28 cellular contexts compared by ENCODE assay signal in genomic region chr2:57093020-57093419, GRCh38.
"Had no signal": no experiment of that assay in that cellular context is flagged by ENCODE, and none has a peak within 500 bp of the region (broad histone marks: within the 10 kb centered on the region; RNA-seq: fewer than 3 reads in every experiment).

No MANE protein-coding gene starts in this region.

- H3K4me3 ChIP-seq: stomach, suprapubic skin, testis, thoracic aorta, thyroid gland, tibial artery, tibial nerve, transverse colon, upper lobe of left lung, upper lobe of right lung, uterus, vagina had no signal

- H3K4me1 ChIP-seq: stomach, suprapubic skin, testis, thyroid gland, tibial artery, tibial nerve, transverse colon, upper lobe of left lung, upper lobe of right lung, uterus, vagina had no signal

- H3K27ac ChIP-seq: stomach, suprapubic skin, testis, thoracic aorta, thyroid gland, tibial artery, tibial nerve, transverse colon, upper lobe of left lung, upper lobe of right lung, uterus, vagina had no signal

- H3K36me3 ChIP-seq: stomach, suprapubic skin, thoracic aorta, thyroid gland, tibial artery, tibial nerve, transverse colon, upper lobe of left lung, upper lobe of right lung, uterus, vagina had no signal

- H3K27me3 Mint-ChIP-seq: stimulated activated memory B cell treated with anti-CD40 and anti-IgM and Interleukin-4, amounts not matched to agents 10 μg/mL and 1 μg/mL and 100 μg/mL, for 72 hours; stimulated activated naive B cell treated with anti-CD40 and anti-IgM and Interleukin-4, amounts not matched to agents 10 μg/mL and 1 μg/mL and 100 μg/mL, for 72 hours; stimulated activated naive CD8-positive, alpha-beta T cell treated with anti-CD3 and anti-CD28 coated beads, Interleukin-15, amount 100 ng/mL, for 72 hours; stimulated activated naive CD8-positive, alpha-beta T cell treated with anti-CD3 and anti-CD28 coated beads, Interleukin-15, Interleukin-2, amounts not matched to agents 100 ng/mL and 50 ng/mL, for 24 hours; type B pancreatic cell had no signal

- H3K9me3 ChIP-seq: testis, thyroid gland, vagina had no signal

- H3K27me3 ChIP-seq: stomach, suprapubic skin, testis, thyroid gland, tibial artery, tibial nerve, transverse colon, upper lobe of left lung, upper lobe of right lung, uterus, vagina had no signal

- DNase-seq: stimulated activated CD4-positive, alpha-beta T cell treated with anti-CD3 and anti-CD28 coated beads, Interleukin-2, amount 100 ng/mL, for 48 hours; stimulated activated CD4-positive, alpha-beta T cell treated with anti-CD3 and anti-CD28 coated beads, Interleukin-4, amount 100 ng/mL, for 1 hour; stimulated activated CD4-positive, alpha-beta T cell treated with anti-CD3 and anti-CD28 coated beads, Interleukin-4, amount 100 ng/mL, for 24 hours; stimulated activated CD4-positive, alpha-beta T cell treated with anti-CD3 and anti-CD28 coated beads, Interleukin-4, amount 100 ng/mL, for 4 hours; stimulated activated CD8-positive, alpha-beta memory T cell treated with anti-CD3 and anti-CD28 coated beads, Interleukin-4, amount 100 ng/mL, for 48 hours; stimulated activated naive B cell treated with anti-CD40 and anti-IgM and Interleukin-4, amounts not matched to agents 10 μg/mL and 1 μg/mL and 100 μg/mL, for 72 hours; stimulated activated naive CD4-positive, alpha-beta T cell; stimulated activated naive CD4-positive, alpha-beta T cell treated with Interleukin-2 at 50 U/mL for 16 hours; stimulated activated naive CD8-positive, alpha-beta T cell treated with anti-CD3 and anti-CD28 coated beads, Interleukin-15, amount 100 ng/mL, for 72 hours; stimulated activated naive CD8-positive, alpha-beta T cell treated with anti-CD3 and anti-CD28 coated beads, Interleukin-15, Interleukin-2, amounts not matched to agents 100 U/mL and 50 U/mL, for 24 hours; stomach; substantia nigra; testis; thyroid gland; tibial artery; transverse colon; trophoblast cell; upper lobe of left lung; upper lobe of right lung; uterus had no signal

- H3K4me1 Mint-ChIP-seq: stimulated activated effector memory CD8-positive, alpha-beta T cell treated with anti-CD3 and anti-CD28 coated beads, Interleukin-12 subunit alpha, Interleukin-12 subunit beta, amount 100 ng/mL, for 72 hours; stimulated activated memory B cell treated with anti-CD40 and anti-IgM and Interleukin-4, amounts not matched to agents 10 μg/mL and 1 μg/mL and 100 μg/mL, for 72 hours; stimulated activated naive B cell treated with anti-CD40 and anti-IgM and Interleukin-4, amounts not matched to agents 10 μg/mL and 1 μg/mL and 100 μg/mL, for 72 hours; stimulated activated naive CD8-positive, alpha-beta T cell treated with anti-CD3 and anti-CD28 coated beads, Interleukin-15, amount 100 ng/mL, for 72 hours had no signal

- H3K36me3 Mint-ChIP-seq: stimulated activated effector memory CD8-positive, alpha-beta T cell treated with anti-CD3 and anti-CD28 coated beads, Interleukin-12 subunit alpha, Interleukin-12 subunit beta, amount 100 ng/mL, for 72 hours; stimulated activated memory B cell treated with anti-CD40 and anti-IgM and Interleukin-4, amounts not matched to agents 10 μg/mL and 1 μg/mL and 100 μg/mL, for 72 hours; stimulated activated naive B cell treated with anti-CD40 and anti-IgM and Interleukin-4, amounts not matched to agents 10 μg/mL and 1 μg/mL and 100 μg/mL, for 72 hours; type B pancreatic cell had no signal

- H3K9me3 Mint-ChIP-seq: type B pancreatic cell had no signal

- H3K4me3 Mint-ChIP-seq: stimulated activated effector memory CD8-positive, alpha-beta T cell treated with anti-CD3 and anti-CD28 coated beads, Interleukin-12 subunit alpha, Interleukin-12 subunit beta, amount 100 ng/mL, for 72 hours; stimulated activated memory B cell treated with anti-CD40 and anti-IgM and Interleukin-4, amounts not matched to agents 10 μg/mL and 1 μg/mL and 100 μg/mL, for 72 hours; stimulated activated naive B cell treated with anti-CD40 and anti-IgM and Interleukin-4, amounts not matched to agents 10 μg/mL and 1 μg/mL and 100 μg/mL, for 72 hours; stimulated activated naive CD8-positive, alpha-beta T cell treated with anti-CD3 and anti-CD28 coated beads, Interleukin-15, amount 100 ng/mL, for 72 hours; stimulated activated naive CD8-positive, alpha-beta T cell treated with anti-CD3 and anti-CD28 coated beads, Interleukin-15, Interleukin-2, amounts not matched to agents 100 ng/mL and 50 ng/mL, for 24 hours; type B pancreatic cell had no signal

- ATAC-seq: stimulated activated effector memory CD8-positive, alpha-beta T cell treated with anti-CD3 and anti-CD28 coated beads, Interleukin-12 subunit alpha, Interleukin-12 subunit beta, amount 100 ng/mL, for 72 hours; stimulated activated memory B cell treated with anti-CD40 and anti-IgM and Interleukin-4, amounts not matched to agents 10 μg/mL and 1 μg/mL and 100 μg/mL, for 72 hours; stimulated activated naive B cell treated with anti-CD40 and anti-IgM and Interleukin-4, amounts not matched to agents 10 μg/mL and 1 μg/mL and 100 μg/mL, for 72 hours; stimulated activated naive CD8-positive, alpha-beta T cell treated with anti-CD3 and anti-CD28 coated beads, Interleukin-15, amount 100 ng/mL, for 72 hours; stimulated activated naive CD8-positive, alpha-beta T cell treated with anti-CD3 and anti-CD28 coated beads, Interleukin-15, Interleukin-2, amounts not matched to agents 100 U/mL and 50 U/mL, for 24 hours; upper lobe of right lung had no signal

- H3K27ac Mint-ChIP-seq: stimulated activated effector memory CD8-positive, alpha-beta T cell treated with anti-CD3 and anti-CD28 coated beads, Interleukin-12 subunit alpha, Interleukin-12 subunit beta, amount 100 ng/mL, for 72 hours; stimulated activated memory B cell treated with anti-CD40 and anti-IgM and Interleukin-4, amounts not matched to agents 10 μg/mL and 1 μg/mL and 100 μg/mL, for 72 hours; stimulated activated naive B cell treated with anti-CD40 and anti-IgM and Interleukin-4, amounts not matched to agents 10 μg/mL and 1 μg/mL and 100 μg/mL, for 72 hours; stimulated activated naive CD8-positive, alpha-beta T cell treated with anti-CD3 and anti-CD28 coated beads, Interleukin-15, Interleukin-2, amounts not matched to agents 100 ng/mL and 50 ng/mL, for 24 hours; type B pancreatic cell had no signal
